Comparison of ENCODE assay signal across 20 cellular contexts in the genomic region with DNA sequence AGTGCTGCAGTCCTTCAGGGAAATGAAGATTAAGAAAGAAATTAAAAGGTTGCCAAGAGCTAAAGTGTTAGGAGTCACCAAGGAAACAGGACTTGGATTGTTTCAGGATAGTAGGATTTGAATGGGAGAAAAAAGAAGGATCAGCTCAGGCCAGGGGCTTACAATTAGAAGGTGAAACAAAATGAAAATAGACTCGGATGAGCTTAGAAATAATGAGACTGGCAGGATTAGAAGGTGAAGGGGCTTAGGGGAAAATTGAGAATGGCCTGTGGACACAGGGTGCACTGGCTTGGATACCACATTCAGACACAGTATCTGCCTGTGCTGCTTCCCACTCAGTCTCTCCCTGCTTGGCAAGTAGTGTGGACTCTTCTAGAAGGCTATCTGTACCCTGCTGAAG.
DNase-seq lines count a peak whose midpoint lies in the region; ATAC-seq, FAIRE-seq and TF ChIP-seq lines count a peak whose summit lies in the region.
"Had no signal": no experiment of that assay in that cellular context is flagged by ENCODE, and none has a peak within 500 bp of the region (broad histone marks: within the 10 kb centered on the region; RNA-seq: fewer than 3 reads in every experiment).

No MANE protein-coding gene starts in this region.

- H3K14ac ChIP-seq in H1 (ENCODE audit: insufficient read length), result no peak overlapping the region

- no peaks in the 10 kb centered on the region for H3K36me3 ChIP-seq in H1 (ENCODE audit: control insufficient read depth in 2 of 4, insufficient read depth in 4 of 4, low read length in 3 of 4)
- H3K36me3 ChIP-seq: BE2C had no signal

- H2BK15ac ChIP-seq in H1 (ENCODE audit: low read length), result no peak overlapping the region

- no peak overlapping the region for H3K23ac ChIP-seq in H1 (ENCODE audit: insufficient read length)

- no peak overlapping the region for H3K4me3 Mint-ChIP-seq in natural killer cell
- H3K4me3 Mint-ChIP-seq: CD4-positive, alpha-beta memory T cell; H9 had no signal

- no peaks in the 10 kb centered on the region for H4K20me1 ChIP-seq in H1 (replicated peaks in 1 of 2; ENCODE audit: control insufficient read depth in 1 of 2, insufficient read depth in 2 of 2, low read length in 2 of 2)

- H2BK5ac ChIP-seq in H1 (ENCODE audit: low read depth, low read length), result no peak overlapping the region

- H3K23me2 ChIP-seq in H1 (ENCODE audit: low read depth, low read length), result no peaks in the 10 kb centered on the region

- H3K27me3 ChIP-seq in H1 (replicated peaks in 1 of 4; ENCODE audit: control insufficient read depth in 3 of 4, extremely low read depth in 1 of 4, insufficient read depth in 3 of 4, low read length in 3 of 4), result 0 out of 7 replicates have a peak, but pooled peaks cover 0 to 2% (median 0%) of the 10 kb centered on the region in 4 experiments
- H3K27me3 ChIP-seq: BE2C had no signal

- WGBS in H1 (ENCODE audit: extremely low coverage in 1 of 2, insufficient coverage in 1 of 2, insufficient read length in 1 of 2, insufficient replicate concordance in 2 of 2, low coverage in 1 of 2, low lambda C conversion rate in 2 of 2, missing lambda C conversion rate in 1 of 2), 2 experiments, result 74% methylated on average over 1 of the region's 1 CpG; no CpG with 5 or more reads in 1 of the 2 experiments

- no peaks in the 10 kb centered on the region; a peak in 1 of 7 replicates for H3K4me1 ChIP-seq in H1 (replicated peaks in 1 of 4; ENCODE audit: control insufficient read depth in 3 of 4, insufficient read depth in 4 of 4, low read length in 3 of 4)
- H3K4me1 ChIP-seq: BE2C had no signal

- CTCF ChIA-PET in H1 (lab: Charles Lee; ENCODE audit: partially characterized antibody), result interaction anchor here (1.3 to 1.4 kb wide), 2 partner anchors 13 to 26 kb away, joined by 3 read pairs; no protein-coding TSS in a partner anchor

- H2BK12ac ChIP-seq in H1 (ENCODE audit: low read depth, low read length), result no peak overlapping the region

- no peak overlapping the region for H3K18ac ChIP-seq in H1 (ENCODE audit: extremely low read depth, low read length)

- H3K27ac ChIP-seq in angular gyrus (ENCODE audit: low read depth, low read length), result peak overlapping the region; percentile 74
- H3K27ac ChIP-seq in H1 (ENCODE audit: low read depth, low read length), result no peak overlapping the region
- H3K27ac ChIP-seq: KMS-11 had no signal

- POLR2A ChIA-PET in H1 (lab: Charles Lee; ENCODE audit: partially characterized antibody), result no interaction called here

- TF ChIP-seq CTCF in H1 (IDR thresholded peaks at IDR 0.05; ENCODE audit: control extremely low read depth in 1 of 3, insufficient read depth in 1 of 3, low read depth in 1 of 3, low read length in 3 of 3) (no peak), retinal pigment epithelial cell (conservative IDR thresholded peaks at IDR 0.05; ENCODE audit: low read depth, low read length) (no peak), natural killer cell (IDR thresholded peaks at IDR 0.05) (no peak)

- no peaks in the 10 kb centered on the region for H3K36me3 Mint-ChIP-seq in natural killer cell
- H3K36me3 Mint-ChIP-seq: CD4-positive, alpha-beta memory T cell had no signal

- no peak for TF ChIP-seq RAD21 in H1 (IDR thresholded peaks at IDR 0.05 in 1 of 2, conservative IDR thresholded peaks at IDR 0.05 in 1 of 2; ENCODE audit: low read depth in 2 of 2, low read length in 2 of 2)

- H3K27me3 Mint-ChIP-seq in natural killer cell (ENCODE audit: low read depth in 2 of 2), result peaks cover 34 to 79% of the 10 kb centered on the region in 2 donors

- H3K9ac ChIP-seq in H1 (replicated peaks in 1 of 4; ENCODE audit: extremely low read depth in 1 of 4, low read depth in 3 of 4, low read length in 3 of 4), result no peak overlapping the region; a peak in 1 of 7 replicates
- H3K9ac ChIP-seq: KMS-11 had no signal

- H3K79me1 ChIP-seq in H1 (ENCODE audit: low read depth, low read length), result no peaks in the 10 kb centered on the region

- no peak overlapping the region for H4K5ac ChIP-seq in H1 (ENCODE audit: insufficient read length, low read depth, low read length)

- no peak overlapping the region for H2BK20ac ChIP-seq in H1 (ENCODE audit: low read length)

- H3K27ac Mint-ChIP-seq in natural killer cell, result no peak overlapping the region
- H3K27ac Mint-ChIP-seq: CD4-positive, alpha-beta memory T cell had no signal

- H2BK120ac ChIP-seq in H1 (replicated peaks; ENCODE audit: low read depth, low read length), result no peak overlapping the region

- no peak overlapping the region for H3K4ac ChIP-seq in H1 (replicated peaks; ENCODE audit: insufficient read length, low read depth, low read length)

- no peaks in the 10 kb centered on the region for H3K4me1 Mint-ChIP-seq in natural killer cell
- H3K4me1 Mint-ChIP-seq: CD4-positive, alpha-beta memory T cell had no signal

- no peaks in the 10 kb centered on the region for H3K9me3 Mint-ChIP-seq in natural killer cell

- H3K4me2 ChIP-seq in H1 (ENCODE audit: insufficient read depth in 1 of 2, low read depth in 2 of 2, low read length in 2 of 2), result no peak overlapping the region
- H3K4me2 ChIP-seq: KMS-11 had no signal

- peaks cover 4 to 5% of the 10 kb centered on the region in 2 experiments; a peak in 2 of 4 replicates for H3K9me3 ChIP-seq in H1 (ENCODE audit: insufficient read depth in 2 of 2, low read depth in 1 of 2, low read length in 1 of 2)
- H3K9me3 ChIP-seq: BE2C had no signal

- H4K8ac ChIP-seq in H1 (ENCODE audit: extremely low read depth, insufficient read depth, low read length), result no peak overlapping the region

- peak overlapping the region; percentile 89 for H2AFZ ChIP-seq in H1 (ENCODE audit: low read length)

- no peak overlapping the region for H3K56ac ChIP-seq in H1 (replicated peaks; ENCODE audit: insufficient read length, low read depth, low read length)

- TF ChIP-seq EP300 in H1 (IDR thresholded peaks at IDR 0.05; ENCODE audit: borderline replicate concordance in 1 of 2, low read depth in 2 of 2, low read length in 2 of 2), result no peak

- DNase-seq in D341Med (ENCODE audit: low spot score) (peak; percentile 39), H1 (ENCODE audit: low read depth in 1 of 2, low spot score in 2 of 2) (no peak), retinal pigment epithelial cell (ENCODE audit: low read depth) (peak; percentile 60), left lobe of liver (ENCODE audit: low spot score) (no peak), natural killer cell (no peak)
- DNase-seq: BE2C; Calu3; CD4-positive, alpha-beta memory T cell; DMS79; H9; MV-4-11; NCI-H187; NCI-H2107; NCI-H510A; NCI-H748 treated with DMSO at 0.1 percent for 48 hours; PC-3; RPMI8226 had no signal

- FAIRE-seq in H1 (lab: Jason Lieb, UNC), result no peak

- H3K4me3 ChIP-seq in H1 (ENCODE audit: extremely low read depth in 1 of 4, insufficient read depth in 2 of 4, low read depth in 3 of 4, low read length in 4 of 4) (no peak overlapping the region), retinal pigment epithelial cell (ENCODE audit: low read length) (no peak overlapping the region)

- no peak for TF ChIP-seq POLR2A in H1 (IDR thresholded peaks at IDR 0.05; ENCODE audit: control extremely low read depth in 1 of 2, low read depth in 2 of 2, low read length in 2 of 2)

- no peak overlapping the region for H2AK5ac ChIP-seq in H1 (ENCODE audit: low read depth, low read length)

- H3K79me2 ChIP-seq in H1 (ENCODE audit: control insufficient read depth in 1 of 2, insufficient read depth in 2 of 2, low read length in 2 of 2), result no peaks in the 10 kb centered on the region

- intact Hi-C loops in natural killer cell (cut with micrococcal nuclease), result no loop called here

- H4K91ac ChIP-seq in H1 (replicated peaks; ENCODE audit: insufficient read length, low read length), result no peak overlapping the region

- ATAC-seq in GM18502 (IDR thresholded peaks at IDR 0.05; ENCODE audit: poor library complexity, unreplicated experiment) (no peak), left lobe of liver (no peak), natural killer cell (no peak)
- ATAC-seq: PC-3 had no signal

TF ChIP-seq in H1, 55 proteins besides CTCF, POLR2A, EP300 and RAD21:
- TF ChIP-seq CHD1 (IDR thresholded peaks at IDR 0.05; ENCODE audit: low read depth, low read length) (no peak), RNF2 (IDR thresholded peaks at IDR 0.05; ENCODE audit: borderline replicate concordance, low read depth, low read length, missing control alignments, poor library complexity, severe bottlenecking) (no peak), POLR2AphosphoS5 (IDR thresholded peaks at IDR 0.05; ENCODE audit: low read depth, low read length) (no peak), ASH2L (IDR thresholded peaks at IDR 0.05; ENCODE audit: low read length) (no peak), CBX8 (IDR thresholded peaks at IDR 0.05; ENCODE audit: borderline replicate concordance, low read depth, low read length) (no peak), BRCA1 (IDR thresholded peaks at IDR 0.05; ENCODE audit: low read depth, low read length) (no peak), CHD2 (IDR thresholded peaks at IDR 0.05; ENCODE audit: low read length) (no peak), KDM4A (IDR thresholded peaks at IDR 0.05; ENCODE audit: low read depth, low read length, severe bottlenecking) (no peak), SIX5 (IDR thresholded peaks at IDR 0.05; ENCODE audit: low read depth, low read length) (no peak), BACH1 (IDR thresholded peaks at IDR 0.05; ENCODE audit: low read length) (no peak)
- TF ChIP-seq, protein P1, sequence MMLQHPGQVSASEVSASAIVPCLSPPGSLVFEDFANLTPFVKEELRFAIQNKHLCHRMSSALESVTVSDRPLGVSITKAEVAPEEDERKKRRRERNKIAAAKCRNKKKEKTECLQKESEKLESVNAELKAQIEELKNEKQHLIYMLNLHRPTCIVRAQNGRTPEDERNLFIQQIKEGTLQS (IDR thresholded peaks at IDR 0.05; ENCODE audit: insufficient read depth, low read depth, low read length), result no peak

Comparison
In these comparisons a context has a peak if more than half of its experiments do, and no peak if none do; other contexts are left out.
1. DNase-seq: peak in D341Med (single experiment) and retinal pigment epithelial cell (single experiment); none in H1 (0 of 2), left lobe of liver (single experiment) and natural killer cell (single experiment).